ENCODE assay signal across 23 cellular contexts in the genomic region with DNA sequence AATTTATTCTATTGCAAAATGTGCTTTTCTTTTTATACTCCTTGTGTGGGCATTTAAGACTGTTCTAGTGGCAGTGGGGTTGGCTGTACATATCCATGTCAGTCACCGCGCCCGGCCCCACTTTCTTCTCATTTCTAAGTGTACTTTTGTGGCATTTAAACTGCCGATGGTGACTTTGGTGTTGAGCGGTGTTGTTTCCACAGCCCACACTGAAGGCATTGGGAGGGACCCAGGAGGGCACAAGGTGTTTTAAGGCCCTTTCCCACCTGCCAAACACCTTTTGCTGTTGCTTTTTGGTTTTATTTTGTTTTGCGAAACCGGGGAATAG.
"Had no signal": no experiment of that assay in that cellular context is flagged by ENCODE, and none has a peak within 500 bp of the region (broad histone marks: within the 10 kb centered on the region; RNA-seq: fewer than 3 reads in every experiment).

No MANE protein-coding gene starts in this region.

- H3K27ac Mint-ChIP-seq: activated CD8-positive, alpha-beta T cell treated with anti-CD3 and anti-CD28 coated beads, Interleukin-2, amount 10 ng/mL, durations not matched to agents 7 days and 5 days; activated naive CD4-positive, alpha-beta T cell treated with anti-CD3 and anti-CD28 coated beads, Interleukin-2, amount 50 U/mL, for 24 hours; activated T-helper 1 cell treated with anti-CD3 and anti-CD28 coated beads, Interleukin-12 subunit alpha, Interleukin-12 subunit beta, Interleukin-2, Interleukin-4 antibody, amounts not matched to agents 30 ng/mL and 10 ng/mL and 1 ng/mL, durations not matched to agents 14 hours and 24 hours and 36 hours; brain; dendritic cell treated with granulocyte-macrophage colony-stimulating factor and Interleukin-4, amounts not matched to agents 40 ng/mL and 50 ng/mL, for 4 days had no signal

- H3K9me3 Mint-ChIP-seq: activated naive CD4-positive, alpha-beta T cell treated with anti-CD3 and anti-CD28 coated beads, Interleukin-2, amount 50 U/mL, for 24 hours; activated T-helper 1 cell treated with anti-CD3 and anti-CD28 coated beads, Interleukin-12 subunit alpha, Interleukin-12 subunit beta, Interleukin-2, Interleukin-4 antibody, amounts not matched to agents 30 ng/mL and 10 ng/mL and 1 ng/mL, durations not matched to agents 14 hours and 24 hours and 36 hours; brain; dendritic cell treated with granulocyte-macrophage colony-stimulating factor and Interleukin-4, amounts not matched to agents 40 ng/mL and 50 ng/mL, for 4 days had no signal

- H3K27me3 ChIP-seq: foreskin keratinocyte, testis, vagina had no signal

- H3K4me3 ChIP-seq: right lobe of liver had no signal

- H3K36me3 Mint-ChIP-seq: activated naive CD4-positive, alpha-beta T cell treated with anti-CD3 and anti-CD28 coated beads, Interleukin-2, amount 50 U/mL, for 24 hours; brain had no signal

- ATAC-seq: foreskin keratinocyte, left ventricle myocardium superior had no signal

- H3K27ac ChIP-seq: foreskin keratinocyte, right lobe of liver, vagina, WERI-Rb-1 had no signal

- H3K4me3 Mint-ChIP-seq: dendritic cell treated with granulocyte-macrophage colony-stimulating factor and Interleukin-4, amounts not matched to agents 40 ng/mL and 50 ng/mL, for 4 days had no signal

- H3K36me3 ChIP-seq: right lobe of liver, vagina, WERI-Rb-1 had no signal

- H3K9me3 ChIP-seq: right lobe of liver, testis, vagina had no signal

- DNase-seq: activated CD4-positive, alpha-beta T cell treated with anti-CD3 and anti-CD28 coated beads, Interleukin-2, amount 50 U/mL, for 1 hour; activated CD4-positive, CD25-positive, alpha-beta regulatory T cell treated with anti-CD3 and anti-CD28 coated beads, Interleukin-2, amount 50 U/mL, for 72 hours; activated CD8-positive, alpha-beta T cell treated with anti-CD3 and anti-CD28 coated beads, Interleukin-2, amount 10 ng/mL, durations not matched to agents 7 days and 5 days; activated gamma-delta T cell; caudate nucleus; effector CD4-positive, alpha-beta T cell; erythroblast; foreskin keratinocyte; hippocampal formation; left ventricle myocardium superior; nucleus accumbens; right lobe of liver; stimulated activated CD4-positive, alpha-beta T cell treated with anti-CD3 and anti-CD28 coated beads, Interleukin-2, amount 100 ng/mL, for 48 hours; stimulated activated CD8-positive, alpha-beta memory T cell treated with anti-CD3 and anti-CD28 coated beads, Interleukin-4, amount 100 ng/mL, for 48 hours; stimulated activated naive CD4-positive, alpha-beta T cell; testis; trophoblast cell; WERI-Rb-1 had no signal

- H3K4me1 Mint-ChIP-seq: brain had no signal
